14 cellular contexts compared by ENCODE assay signal in the genomic region with DNA sequence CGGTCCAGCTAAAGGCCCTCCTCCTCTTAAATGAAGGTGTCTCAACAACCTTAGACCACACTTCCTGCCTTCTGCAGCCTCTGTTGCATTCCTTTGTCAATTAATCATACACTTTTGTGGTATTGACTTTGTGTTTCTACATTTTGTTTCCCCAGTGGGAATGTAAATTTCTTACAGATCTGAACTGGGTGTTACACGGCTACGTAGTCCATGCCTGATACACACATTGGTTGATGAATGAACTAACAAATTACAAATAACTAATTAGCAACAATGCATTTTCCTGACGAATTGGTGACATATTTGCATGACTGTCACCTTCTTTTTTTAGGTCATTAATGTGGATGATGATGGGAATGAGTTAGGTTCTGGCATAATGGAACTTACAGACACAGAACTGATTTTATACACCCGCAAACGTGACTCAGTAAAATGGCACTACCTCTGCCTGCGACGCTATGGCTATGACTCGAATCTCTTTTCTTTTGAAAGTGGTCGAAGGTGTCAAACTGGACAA. TPM values are rescaled to one million over a fixed set of nuclear protein-coding genes. Genes with fewer than 3 reads are reported as not detected.
DNase-seq lines count a peak whose midpoint lies in the region; ATAC-seq and TF ChIP-seq lines count a peak whose summit lies in the region.
"Had no signal": no experiment of that assay in that cellular context is flagged by ENCODE, and none has a peak within 500 bp of the region (broad histone marks: within the 10 kb centered on the region; RNA-seq: fewer than 3 reads in every experiment).

No MANE protein-coding gene starts in this region.

- no peak overlapping the region for H3K4me3 Mint-ChIP-seq in activated naive CD8-positive, alpha-beta T cell
- no peak overlapping the region for H3K4me3 Mint-ChIP-seq in activated naive CD8-positive, alpha-beta T cell treated with anti-CD3 and anti-CD28 coated beads for 36 hours
- no peak overlapping the region for H3K4me3 Mint-ChIP-seq in stimulated activated effector memory CD8-positive, alpha-beta T cell treated with anti-CD3 and anti-CD28 coated beads, Interleukin-12 subunit alpha, Interleukin-12 subunit beta, amount 100 ng/mL, for 72 hours
- H3K4me3 Mint-ChIP-seq in activated CD8-positive, alpha-beta T cell treated with anti-CD3 and anti-CD28 coated beads, Interleukin-2, amount 10 ng/mL, durations not matched to agents 7 days and 5 days, result no peak overlapping the region

- TF ChIP-seq CTCF in RWPE1 (conservative IDR thresholded peaks at IDR 0.05; ENCODE audit: low read depth) (no peak), fibroblast of mammary gland (conservative IDR thresholded peaks at IDR 0.05; ENCODE audit: control insufficient read depth, insufficient read depth, low read depth, low read length) (no peak)

- peaks cover 2% of the 10 kb centered on the region for H3K4me1 Mint-ChIP-seq in activated naive CD8-positive, alpha-beta T cell (ENCODE audit: low read depth)
- H3K4me1 Mint-ChIP-seq in activated naive CD8-positive, alpha-beta T cell treated with anti-CD3 and anti-CD28 coated beads for 36 hours, result peaks cover 6% of the 10 kb centered on the region
- H3K4me1 Mint-ChIP-seq in stimulated activated effector memory CD8-positive, alpha-beta T cell treated with anti-CD3 and anti-CD28 coated beads, Interleukin-12 subunit alpha, Interleukin-12 subunit beta, amount 100 ng/mL, for 72 hours, result no peaks in the 10 kb centered on the region
- peaks cover 2% of the 10 kb centered on the region for H3K4me1 Mint-ChIP-seq in activated CD8-positive, alpha-beta T cell treated with anti-CD3 and anti-CD28 coated beads, Interleukin-2, amount 10 ng/mL, durations not matched to agents 7 days and 5 days (ENCODE audit: low read depth)

- no peak overlapping the region for H3K27ac ChIP-seq in RWPE1
- H3K27ac ChIP-seq: heart right ventricle, KMS-11, thoracic aorta had no signal

- POLR2A ChIA-PET in RWPE1 (lab: Yijun Ruan, JAX; ENCODE audit: low non-redundant PET), result interaction anchor here (1.2 kb wide), 1 partner anchor 100 kb away, joined by 3 read pairs; a partner anchor contains a TSS
- POLR2A ChIA-PET in activated CD8-positive, alpha-beta T cell treated with anti-CD3 and anti-CD28 coated beads, Interleukin-2, amount 10 ng/mL, durations not matched to agents 7 days and 5 days (lab: Charles Lee), result no interaction called here

- H3K9me3 Mint-ChIP-seq in activated naive CD8-positive, alpha-beta T cell (ENCODE audit: low read depth), result no peaks in the 10 kb centered on the region
- no peaks in the 10 kb centered on the region for H3K9me3 Mint-ChIP-seq in activated naive CD8-positive, alpha-beta T cell treated with anti-CD3 and anti-CD28 coated beads for 36 hours
- H3K9me3 Mint-ChIP-seq in stimulated activated effector memory CD8-positive, alpha-beta T cell treated with anti-CD3 and anti-CD28 coated beads, Interleukin-12 subunit alpha, Interleukin-12 subunit beta, amount 100 ng/mL, for 72 hours, result no peaks in the 10 kb centered on the region
- H3K9me3 Mint-ChIP-seq in activated CD8-positive, alpha-beta T cell treated with anti-CD3 and anti-CD28 coated beads, Interleukin-2, amount 10 ng/mL, durations not matched to agents 7 days and 5 days (ENCODE audit: insufficient read depth), result no peaks in the 10 kb centered on the region

- peak overlapping the region; percentile 47 for H3K27ac Mint-ChIP-seq in activated naive CD8-positive, alpha-beta T cell
- H3K27ac Mint-ChIP-seq in activated naive CD8-positive, alpha-beta T cell treated with anti-CD3 and anti-CD28 coated beads for 36 hours, result no peak overlapping the region
- H3K27ac Mint-ChIP-seq in stimulated activated effector memory CD8-positive, alpha-beta T cell treated with anti-CD3 and anti-CD28 coated beads, Interleukin-12 subunit alpha, Interleukin-12 subunit beta, amount 100 ng/mL, for 72 hours, result peak overlapping the region; percentile 16
- no peak overlapping the region for H3K27ac Mint-ChIP-seq in activated CD8-positive, alpha-beta T cell treated with anti-CD3 and anti-CD28 coated beads, Interleukin-2, amount 10 ng/mL, durations not matched to agents 7 days and 5 days

- H3K4me3 ChIP-seq in fibroblast of mammary gland (ENCODE audit: control insufficient read depth, low read depth, low read length), result no peak overlapping the region
- H3K4me3 ChIP-seq: heart right ventricle, thoracic aorta had no signal

- CTCF ChIA-PET in RWPE1 (lab: Yijun Ruan, JAX), result interaction anchor here (0.6 to 2.7 kb wide), 6 partner anchors 8 to 1007 kb away, joined by 3 to 16 read pairs (median 4); a partner anchor contains a TSS
- CTCF ChIA-PET in activated CD8-positive, alpha-beta T cell treated with anti-CD3 and anti-CD28 coated beads, Interleukin-2, amount 10 ng/mL, durations not matched to agents 7 days and 5 days (lab: Charles Lee), result interaction anchor here (0.6 to 6.1 kb wide), 29 partner anchors 7 to 356 kb away, joined by 3 to 67 read pairs (median 5); a partner anchor contains a TSS

- ATAC-seq in stimulated activated effector memory CD8-positive, alpha-beta T cell treated with anti-CD3 and anti-CD28 coated beads, Interleukin-12 subunit alpha, Interleukin-12 subunit beta, amount 100 ng/mL, for 72 hours, result no peak
- no peak for ATAC-seq in activated CD8-positive, alpha-beta T cell treated with anti-CD3 and anti-CD28 coated beads, Interleukin-2, amount 10 ng/mL, durations not matched to agents 7 days and 5 days

- no peak for DNase-seq in activated naive CD8-positive, alpha-beta T cell treated with anti-CD3 and anti-CD28 coated beads for 36 hours
- DNase-seq in RWPE1 (ENCODE audit: low spot score), result peak; percentile 46
- DNase-seq in fibroblast of mammary gland (ENCODE audit: low read depth), result peak; percentile 22
- DNase-seq in stimulated activated effector memory CD8-positive, alpha-beta T cell treated with anti-CD3 and anti-CD28 coated beads, Interleukin-12 subunit alpha, Interleukin-12 subunit beta, amount 100 ng/mL, for 72 hours (ENCODE audit: low spot score in 2 of 2), result no peak
- DNase-seq in activated CD8-positive, alpha-beta T cell treated with anti-CD3 and anti-CD28 coated beads, Interleukin-2, amount 10 ng/mL, durations not matched to agents 7 days and 5 days, result no peak
- DNase-seq in activated CD4-positive, alpha-beta T cell treated with anti-CD3 and anti-CD28 coated beads for 48 hours, result no peak
- no peak for DNase-seq in Kasumi-1 (lab: John Stamatoyannopoulos, UW)
- DNase-seq: GDM1 had no signal

- H3K27me3 Mint-ChIP-seq in activated naive CD8-positive, alpha-beta T cell, result no peaks in the 10 kb centered on the region
- H3K27me3 Mint-ChIP-seq in activated naive CD8-positive, alpha-beta T cell treated with anti-CD3 and anti-CD28 coated beads for 36 hours, result no peaks in the 10 kb centered on the region
- no peaks in the 10 kb centered on the region for H3K27me3 Mint-ChIP-seq in activated CD8-positive, alpha-beta T cell treated with anti-CD3 and anti-CD28 coated beads, Interleukin-2, amount 10 ng/mL, durations not matched to agents 7 days and 5 days (ENCODE audit: low read depth)

- peaks cover 6% of the 10 kb centered on the region for H3K36me3 Mint-ChIP-seq in activated naive CD8-positive, alpha-beta T cell
- peaks cover 8% of the 10 kb centered on the region for H3K36me3 Mint-ChIP-seq in activated naive CD8-positive, alpha-beta T cell treated with anti-CD3 and anti-CD28 coated beads for 36 hours
- H3K36me3 Mint-ChIP-seq in stimulated activated effector memory CD8-positive, alpha-beta T cell treated with anti-CD3 and anti-CD28 coated beads, Interleukin-12 subunit alpha, Interleukin-12 subunit beta, amount 100 ng/mL, for 72 hours, result peaks cover 62% of the 10 kb centered on the region
- H3K36me3 Mint-ChIP-seq in activated CD8-positive, alpha-beta T cell treated with anti-CD3 and anti-CD28 coated beads, Interleukin-2, amount 10 ng/mL, durations not matched to agents 7 days and 5 days (ENCODE audit: low read depth), result peaks cover 23% of the 10 kb centered on the region

RNA-seq across cellular contexts. Expression of a gene that starts 15.2 kb away (rescaled TPM):
- total RNA-seq in activated naive CD8-positive, alpha-beta T cell treated with anti-CD3 and anti-CD28 coated beads for 36 hours, result 100 to 1,000 TPM; 484 to 501 TPM
- 100 to 1,000 TPM; 238 to 252 TPM for total RNA-seq in activated CD8-positive, alpha-beta T cell treated with anti-CD3 and anti-CD28 coated beads, Interleukin-2, amount 10 ng/mL, durations not matched to agents 7 days and 5 days

RNA-seq across cellular contexts. Expression of a gene that starts 40.6 kb away (rescaled TPM):
- total RNA-seq in activated naive CD8-positive, alpha-beta T cell treated with anti-CD3 and anti-CD28 coated beads for 36 hours, result not detected
- total RNA-seq in activated CD8-positive, alpha-beta T cell treated with anti-CD3 and anti-CD28 coated beads, Interleukin-2, amount 10 ng/mL, durations not matched to agents 7 days and 5 days, result not detected
- total RNA-seq: dermis blood vessel endothelial cell, RPMI7951, thoracic aorta had no signal

Comparison
In these comparisons a context has a peak if more than half of its experiments do, and no peak if none do; other contexts are left out.
1. H3K27ac Mint-ChIP-seq: peak in activated naive CD8-positive, alpha-beta T cell (single experiment) and stimulated activated effector memory CD8-positive, alpha-beta T cell treated with anti-CD3 and anti-CD28 coated beads, Interleukin-12 subunit alpha, Interleukin-12 subunit beta, amount 100 ng/mL, for 72 hours (single experiment); none in activated naive CD8-positive, alpha-beta T cell treated with anti-CD3 and anti-CD28 coated beads for 36 hours (single experiment) and activated CD8-positive, alpha-beta T cell treated with anti-CD3 and anti-CD28 coated beads, Interleukin-2, amount 10 ng/mL, durations not matched to agents 7 days and 5 days (single experiment).
2. DNase-seq: peak in RWPE1 (single experiment) and fibroblast of mammary gland (single experiment); none in activated naive CD8-positive, alpha-beta T cell treated with anti-CD3 and anti-CD28 coated beads for 36 hours (single experiment), stimulated activated effector memory CD8-positive, alpha-beta T cell treated with anti-CD3 and anti-CD28 coated beads, Interleukin-12 subunit alpha, Interleukin-12 subunit beta, amount 100 ng/mL, for 72 hours (0 of 2), activated CD8-positive, alpha-beta T cell treated with anti-CD3 and anti-CD28 coated beads, Interleukin-2, amount 10 ng/mL, durations not matched to agents 7 days and 5 days (single experiment), activated CD4-positive, alpha-beta T cell treated with anti-CD3 and anti-CD28 coated beads for 48 hours (single experiment) and Kasumi-1 (0 of 2).